Comparison of ENCODE assay signal across 8 cellular contexts in the genomic region with DNA sequence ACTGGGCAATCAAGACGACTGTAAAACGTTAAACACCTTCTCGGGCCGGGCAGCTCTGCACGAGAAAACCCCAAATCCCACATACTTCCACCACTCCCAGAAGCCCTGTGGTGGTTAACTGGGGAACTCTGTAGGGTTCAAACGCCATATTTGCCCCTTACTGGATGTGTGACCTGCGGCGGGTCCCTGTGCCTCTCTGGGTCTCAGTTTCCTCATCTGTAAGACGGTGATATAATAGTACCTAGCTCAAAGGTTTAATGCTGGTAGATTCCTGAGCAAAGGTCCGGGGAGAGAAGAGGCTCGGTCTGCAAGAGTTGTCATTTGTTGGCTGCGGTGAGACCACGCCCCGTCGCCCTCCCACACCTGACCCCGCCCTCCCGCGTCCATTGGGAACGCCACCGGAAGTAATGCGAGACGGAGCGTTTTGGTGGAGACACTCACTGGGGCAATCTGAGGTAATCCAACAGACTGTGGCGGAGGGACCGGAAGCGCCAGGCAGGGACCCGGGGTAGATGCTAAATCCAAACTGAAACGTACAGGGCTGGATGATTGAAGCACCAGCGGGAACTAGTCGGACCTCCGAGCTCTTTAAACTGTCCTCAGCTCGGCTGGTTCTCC.
DNase-seq lines count a peak whose midpoint lies in the region; ATAC-seq lines count a peak whose summit lies in the region.

No MANE protein-coding gene starts in this region.

- H3K9me3 ChIP-seq in SK-N-MC (ENCODE audit: low read depth, low read length): no peaks in the 10 kb centered on the region

- no peaks in the 10 kb centered on the region for H3K9me3 Mint-ChIP-seq in activated naive CD4-positive, alpha-beta T cell treated with anti-CD3 and anti-CD28 coated beads, Interleukin-2, amount 50 U/mL, for 24 hours

- peak overlapping the region; percentile 99 for H3K27ac Mint-ChIP-seq in activated naive CD4-positive, alpha-beta T cell treated with anti-CD3 and anti-CD28 coated beads, Interleukin-2, amount 50 U/mL, for 24 hours

- H3K36me3 Mint-ChIP-seq in activated naive CD4-positive, alpha-beta T cell treated with anti-CD3 and anti-CD28 coated beads, Interleukin-2, amount 50 U/mL, for 24 hours: no peaks in the 10 kb centered on the region

- DNase-seq in NCI-H1048 (lab: John Stamatoyannopoulos, UW) (peak; percentile 91), SK-N-MC (ENCODE audit: low read depth, low spot score) (peak; percentile 97), globus pallidus (ENCODE audit: low spot score) (peak; percentile 98), non-pigmented ciliary epithelial cell (ENCODE audit: low read depth) (peak; percentile 92), superior temporal gyrus (ENCODE audit: extremely low spot score) (peak; percentile 99)

- peak; percentile 73 for ATAC-seq in HG02588 (IDR thresholded peaks at IDR 0.05; ENCODE audit: unreplicated experiment)

- peaks cover 30% of the 10 kb centered on the region for H3K4me1 Mint-ChIP-seq in activated naive CD4-positive, alpha-beta T cell treated with anti-CD3 and anti-CD28 coated beads, Interleukin-2, amount 50 U/mL, for 24 hours

- peak overlapping the region; percentile 99 for H3K9ac ChIP-seq in SK-N-MC (ENCODE audit: insufficient read length)

- peak overlapping the region; percentile 80 for H3K4me3 ChIP-seq in GM08714 (ENCODE audit: low read length)
- H3K4me3 ChIP-seq in SK-N-MC: peak overlapping the region; percentile 96

- peak overlapping the region; percentile 97 for H3K27ac ChIP-seq in SK-N-MC

- no peaks in the 10 kb centered on the region for H3K27me3 Mint-ChIP-seq in activated naive CD4-positive, alpha-beta T cell treated with anti-CD3 and anti-CD28 coated beads, Interleukin-2, amount 50 U/mL, for 24 hours

- no peaks in the 10 kb centered on the region for H3K36me3 ChIP-seq in SK-N-MC (ENCODE audit: insufficient read depth, low read length)

- H3K4me3 Mint-ChIP-seq in activated naive CD4-positive, alpha-beta T cell treated with anti-CD3 and anti-CD28 coated beads, Interleukin-2, amount 50 U/mL, for 24 hours: peak overlapping the region; percentile 97

Comparison
In these comparisons a context has a peak if more than half of its experiments do, and no peak if none do; other contexts are left out.
1. Peak in every context shown above with its lines: DNase-seq, ATAC-seq, H3K4me3 ChIP-seq and H3K27ac ChIP-seq.